12 cellular contexts compared by ENCODE assay signal in genomic region chr9:91720746-91721705, GRCh38.
DNase-seq lines count a peak whose midpoint lies in the region; ATAC-seq lines count a peak whose summit lies in the region.
"Had no signal": no experiment of that assay in that cellular context is flagged by ENCODE, and none has a peak within 500 bp of the region (broad histone marks: within the 10 kb centered on the region; RNA-seq: fewer than 3 reads in every experiment).

No MANE protein-coding gene starts in this region.

- H4K91ac ChIP-seq in mesenchymal stem cell (ENCODE audit: low read length), result no peak overlapping the region

- no peak overlapping the region for H3K23ac ChIP-seq in mesenchymal stem cell (ENCODE audit: low read length in 2 of 2)

- H3K36me3 ChIP-seq in mesenchymal stem cell (ENCODE audit: control insufficient read depth in 1 of 2, insufficient read depth in 2 of 2, low read depth in 1 of 2, low read length in 2 of 2), result peaks cover 25 to 41% of the 10 kb centered on the region in 2 experiments
- H3K36me3 ChIP-seq: right lobe of liver had no signal

- H2BK15ac ChIP-seq in mesenchymal stem cell (ENCODE audit: low read depth, poor library complexity, severe bottlenecking), result no peak overlapping the region

- H3K4me1 Mint-ChIP-seq in memory B cell, result peaks cover 2% of the 10 kb centered on the region

- no peak overlapping the region for H3K4me2 ChIP-seq in mesenchymal stem cell (ENCODE audit: low read length, poor library complexity, severe bottlenecking)

- no peak overlapping the region for H2AK5ac ChIP-seq in mesenchymal stem cell (ENCODE audit: low read length, severe bottlenecking)

- no peak overlapping the region for H3K4ac ChIP-seq in mesenchymal stem cell (ENCODE audit: low read depth in 1 of 2, low read length in 2 of 2)

- no peak overlapping the region for H3K4me3 ChIP-seq in mesenchymal stem cell (ENCODE audit: insufficient read depth in 1 of 2, low read depth in 1 of 2, low read length in 2 of 2)
- H3K4me3 ChIP-seq: right lobe of liver had no signal

- no peak overlapping the region for H3K14ac ChIP-seq in mesenchymal stem cell (ENCODE audit: low read length in 2 of 2)

- H3K27me3 Mint-ChIP-seq in memory B cell, result peaks cover 9% of the 10 kb centered on the region

- peaks cover 4% of the 10 kb centered on the region for H3K36me3 Mint-ChIP-seq in memory B cell
- H3K36me3 Mint-ChIP-seq: CD8-positive, alpha-beta T cell; T-cell had no signal

- H3K27ac ChIP-seq in mesenchymal stem cell (ENCODE audit: low read length, poor library complexity, severe bottlenecking), result no peak overlapping the region
- H3K27ac ChIP-seq: right lobe of liver had no signal

- ATAC-seq in GM18508 (IDR thresholded peaks at IDR 0.05; ENCODE audit: insufficient read depth, unreplicated experiment), result peak; percentile 45
- peak; percentile 67 for ATAC-seq in HG02610 (IDR thresholded peaks at IDR 0.05; ENCODE audit: unreplicated experiment)
- peak; percentile 93 for ATAC-seq in memory B cell (ENCODE audit: low read depth)
- ATAC-seq: CD8-positive, alpha-beta T cell; right lobe of liver; T-cell had no signal

- H3K9me3 ChIP-seq in mesenchymal stem cell (ENCODE audit: control insufficient read depth, low read length), result peaks cover 8% of the 10 kb centered on the region
- H3K9me3 ChIP-seq: right lobe of liver had no signal

- no peak overlapping the region for H2AFZ ChIP-seq in mesenchymal stem cell (ENCODE audit: low read depth, low read length)

- H2BK12ac ChIP-seq in mesenchymal stem cell (ENCODE audit: low read length in 2 of 2), result no peak overlapping the region

- no peaks in the 10 kb centered on the region for H3K79me1 ChIP-seq in mesenchymal stem cell (replicated peaks; ENCODE audit: low read length, poor library complexity, severe bottlenecking)

- no peak overlapping the region for H2BK120ac ChIP-seq in mesenchymal stem cell (ENCODE audit: low read depth, low read length)

- WGBS in mesenchymal stem cell, result 88% methylated on average over 16 of the region's 16 CpGs

- H3K9me3 Mint-ChIP-seq in memory B cell, result peaks cover 2% of the 10 kb centered on the region
- H3K9me3 Mint-ChIP-seq: CD8-positive, alpha-beta T cell had no signal

- H3K4me3 Mint-ChIP-seq in memory B cell, result no peak overlapping the region
- H3K4me3 Mint-ChIP-seq: CD8-positive, alpha-beta T cell; T-cell had no signal

- H4K8ac ChIP-seq in mesenchymal stem cell (ENCODE audit: low read length), result no peak overlapping the region

- H3K4me1 ChIP-seq in mesenchymal stem cell (ENCODE audit: control insufficient read depth, insufficient read depth, low read depth, low read length), result peaks cover 2% of the 10 kb centered on the region
- H3K4me1 ChIP-seq: right lobe of liver had no signal

- DNase-seq in NAMALWA (ENCODE audit: low spot score) (peak; percentile 23), memory B cell (ENCODE audit: low spot score in 2 of 2) (peak in 1 of 2 donors; percentile 35), AG20443 (ENCODE audit: low spot score) (no peak), NCI-H1694 (lab: John Stamatoyannopoulos, UW) (no peak), kidney glomerular epithelial cell (lab: John Stamatoyannopoulos, UW) (no peak), mesenchymal stem cell (no peak)
- DNase-seq: activated CD8-positive, alpha-beta memory T cell treated with anti-CD3 and anti-CD28 coated beads, Interleukin-2, amount 50 U/mL, for 4 hours; CD8-positive, alpha-beta T cell; right lobe of liver; T-cell had no signal

- no peak overlapping the region for H3K27ac Mint-ChIP-seq in memory B cell
- H3K27ac Mint-ChIP-seq: CD8-positive, alpha-beta T cell; T-cell had no signal

- no peaks in the 10 kb centered on the region for H3K27me3 ChIP-seq in mesenchymal stem cell (ENCODE audit: control insufficient read depth in 1 of 2, insufficient read depth in 1 of 2, low read length in 2 of 2)
- H3K27me3 ChIP-seq: right lobe of liver had no signal

- H3K18ac ChIP-seq in mesenchymal stem cell (ENCODE audit: low read depth in 1 of 2, low read length in 2 of 2), result no peak overlapping the region

- H3K9ac ChIP-seq in mesenchymal stem cell (ENCODE audit: low read length), result no peak overlapping the region

- no peak overlapping the region for H2BK5ac ChIP-seq in mesenchymal stem cell (ENCODE audit: low read depth, low read length, poor library complexity, severe bottlenecking)
